ENCODE assay signal across 29 cellular contexts in genomic region chr12:113894717-113895116, GRCh38.
"Had no signal": no experiment of that assay in that cellular context is flagged by ENCODE, and none has a peak within 500 bp of the region (broad histone marks: within the 10 kb centered on the region; RNA-seq: fewer than 3 reads in every experiment).

No MANE protein-coding gene starts in this region.

- H3K27ac Mint-ChIP-seq: effector memory CD8-positive, alpha-beta T cell; mesothelial cell of epicardium; nephron progenitor cell; stimulated activated effector memory CD8-positive, alpha-beta T cell treated with anti-CD3 and anti-CD28 coated beads, Interleukin-12 subunit alpha, Interleukin-12 subunit beta, amount 100 ng/mL, for 72 hours; type B pancreatic cell had no signal

- H3K4me1 ChIP-seq: heart right ventricle, prostate gland, right atrium auricular region, stomach had no signal

- H3K9me3 ChIP-seq: esophagus squamous epithelium, heart right ventricle, mucosa of descending colon, prostate gland, right atrium auricular region, stomach, tibial artery had no signal

- H3K27me3 ChIP-seq: esophagus squamous epithelium, heart right ventricle, right atrium auricular region, stomach, tibial artery had no signal

- H3K36me3 ChIP-seq: prostate gland, right atrium auricular region had no signal

- DNase-seq: dermis blood vessel endothelial cell; effector memory CD8-positive, alpha-beta T cell; erythroblast; esophagus squamous epithelium; foreskin melanocyte; glutamatergic neuron; heart right ventricle; hippocampal formation; left colon; mesenchymal stem cell; mucosa of descending colon; naive B cell; nephron progenitor cell; nucleus accumbens; stimulated activated CD4-positive, alpha-beta T cell treated with anti-CD3 and anti-CD28 coated beads, Interleukin-2, amount 100 ng/mL, for 24 hours; stimulated activated CD4-positive, alpha-beta T cell treated with anti-CD3 and anti-CD28 coated beads, Interleukin-4, amount 100 ng/mL, for 24 hours; stimulated activated naive CD4-positive, alpha-beta T cell treated with Interleukin-2 at 50 U/mL for 16 hours; stomach; tibial artery had no signal

- H3K4me3 ChIP-seq: coronary artery, esophagus squamous epithelium, heart right ventricle, mucosa of descending colon, prostate gland, right atrium auricular region, stomach, tibial artery had no signal

- H3K4me1 Mint-ChIP-seq: stimulated activated effector memory CD8-positive, alpha-beta T cell treated with anti-CD3 and anti-CD28 coated beads, Interleukin-12 subunit alpha, Interleukin-12 subunit beta, amount 100 ng/mL, for 72 hours had no signal

- FAIRE-seq: endometrium, islet of Langerhans, urothelium cell line had no signal

- H3K27ac ChIP-seq: coronary artery, esophagus squamous epithelium, heart right ventricle, prostate gland, right atrium auricular region, stomach, tibial artery had no signal

- H3K27me3 Mint-ChIP-seq: effector memory CD8-positive, alpha-beta T cell; naive B cell; type B pancreatic cell had no signal

- ATAC-seq: effector memory CD8-positive, alpha-beta T cell; left colon; mucosa of descending colon; sciatic nerve; stimulated activated effector memory CD8-positive, alpha-beta T cell treated with anti-CD3 and anti-CD28 coated beads, Interleukin-12 subunit alpha, Interleukin-12 subunit beta, amount 100 ng/mL, for 72 hours had no signal

- H3K4me3 Mint-ChIP-seq: effector memory CD8-positive, alpha-beta T cell; mesothelial cell of epicardium; naive B cell; nephron progenitor cell; stimulated activated effector memory CD8-positive, alpha-beta T cell treated with anti-CD3 and anti-CD28 coated beads, Interleukin-12 subunit alpha, Interleukin-12 subunit beta, amount 100 ng/mL, for 72 hours; type B pancreatic cell had no signal
